Comparison of ENCODE assay signal across 11 cellular contexts in the genomic region with DNA sequence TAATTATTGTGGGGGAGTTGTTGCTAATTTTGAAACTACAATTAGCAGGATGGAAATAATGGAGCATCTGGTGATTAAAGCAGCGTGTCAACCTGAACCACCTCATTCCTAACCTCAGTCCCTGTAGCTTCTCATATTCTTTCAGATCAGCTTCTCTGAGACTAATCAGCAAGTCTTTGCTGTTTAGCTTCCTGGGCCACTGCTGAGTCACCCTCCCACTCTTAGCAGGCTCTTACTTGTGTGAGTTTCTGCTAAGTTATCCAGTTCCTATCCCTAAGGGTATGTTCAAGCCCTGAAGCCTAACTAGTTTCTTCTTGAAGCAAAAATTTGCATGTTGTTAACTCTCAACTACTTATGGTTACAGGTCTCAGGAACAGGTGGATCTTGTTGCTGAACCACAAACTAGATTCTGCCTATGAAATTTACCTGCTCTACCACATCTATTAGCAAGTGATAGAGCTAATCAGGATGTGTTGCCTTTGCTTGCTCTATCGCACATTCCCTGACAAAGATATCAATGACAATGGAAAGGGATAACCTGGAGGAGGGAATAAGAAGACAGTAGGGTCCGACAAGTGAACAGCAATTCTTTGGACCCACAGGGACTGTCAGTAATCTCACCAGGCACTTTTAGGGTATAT.
DNase-seq lines count a peak whose midpoint lies in the region; ATAC-seq and TF ChIP-seq lines count a peak whose summit lies in the region.
"Had no signal": no experiment of that assay in that cellular context is flagged by ENCODE, and none has a peak within 500 bp of the region (broad histone marks: within the 10 kb centered on the region; RNA-seq: fewer than 3 reads in every experiment).

No MANE protein-coding gene starts in this region.

- H3K4me1 Mint-ChIP-seq in activated CD8-positive, alpha-beta T cell treated with anti-CD3 and anti-CD28 coated beads for 36 hours (ENCODE audit: low read depth), result peaks cover 15% of the 10 kb centered on the region
- H3K4me1 Mint-ChIP-seq in activated CD8-positive, alpha-beta T cell treated with anti-CD3 and anti-CD28 coated beads, Interleukin-2, amount 10 ng/mL, durations not matched to agents 7 days and 5 days (ENCODE audit: low read depth), result no peaks in the 10 kb centered on the region
- H3K4me1 Mint-ChIP-seq in mesothelial cell of epicardium, result no peaks in the 10 kb centered on the region

- CTCF ChIA-PET in activated CD8-positive, alpha-beta T cell treated with anti-CD3 and anti-CD28 coated beads for 36 hours (lab: Charles Lee), result no interaction called here
- CTCF ChIA-PET in activated CD8-positive, alpha-beta T cell treated with anti-CD3 and anti-CD28 coated beads, Interleukin-2, amount 10 ng/mL, durations not matched to agents 7 days and 5 days (lab: Charles Lee), result no interaction called here

- no peaks in the 10 kb centered on the region for H3K36me3 Mint-ChIP-seq in activated CD8-positive, alpha-beta T cell treated with anti-CD3 and anti-CD28 coated beads for 36 hours (ENCODE audit: low read depth)
- no peaks in the 10 kb centered on the region for H3K36me3 Mint-ChIP-seq in activated CD8-positive, alpha-beta T cell treated with anti-CD3 and anti-CD28 coated beads, Interleukin-2, amount 10 ng/mL, durations not matched to agents 7 days and 5 days (ENCODE audit: low read depth)
- no peaks in the 10 kb centered on the region for H3K36me3 Mint-ChIP-seq in mesothelial cell of epicardium

- no peak overlapping the region for H3K4me3 Mint-ChIP-seq in activated CD8-positive, alpha-beta T cell treated with anti-CD3 and anti-CD28 coated beads for 36 hours
- H3K4me3 Mint-ChIP-seq in activated CD8-positive, alpha-beta T cell treated with anti-CD3 and anti-CD28 coated beads, Interleukin-2, amount 10 ng/mL, durations not matched to agents 7 days and 5 days, result no peak overlapping the region
- H3K4me3 Mint-ChIP-seq in mesothelial cell of epicardium, result no peak overlapping the region

- no peak for TF ChIP-seq CTCF in activated CD8-positive, alpha-beta T cell treated with anti-CD3 and anti-CD28 coated beads for 36 hours (IDR thresholded peaks at IDR 0.05)
- no peak for TF ChIP-seq CTCF in mesothelial cell of epicardium (IDR thresholded peaks at IDR 0.05; ENCODE audit: unreplicated experiment)

- H3K9me3 Mint-ChIP-seq in activated CD8-positive, alpha-beta T cell treated with anti-CD3 and anti-CD28 coated beads for 36 hours, result no peaks in the 10 kb centered on the region
- H3K9me3 Mint-ChIP-seq in activated CD8-positive, alpha-beta T cell treated with anti-CD3 and anti-CD28 coated beads, Interleukin-2, amount 10 ng/mL, durations not matched to agents 7 days and 5 days (ENCODE audit: insufficient read depth), result no peaks in the 10 kb centered on the region
- no peaks in the 10 kb centered on the region for H3K9me3 Mint-ChIP-seq in mesothelial cell of epicardium

- intact Hi-C loops in activated CD8-positive, alpha-beta T cell treated with anti-CD3 and anti-CD28 coated beads for 36 hours (cut with micrococcal nuclease), result no loop called here

- POLR2A ChIA-PET in activated CD8-positive, alpha-beta T cell treated with anti-CD3 and anti-CD28 coated beads for 36 hours (lab: Charles Lee), result interaction anchor here (0.6 kb wide), 2 partner anchors 94 to 97 kb away, joined by 3 read pairs; no protein-coding TSS in a partner anchor
- POLR2A ChIA-PET in activated CD8-positive, alpha-beta T cell treated with anti-CD3 and anti-CD28 coated beads, Interleukin-2, amount 10 ng/mL, durations not matched to agents 7 days and 5 days (lab: Charles Lee), result no interaction called here

- peak; percentile 91 for ATAC-seq in activated CD8-positive, alpha-beta T cell treated with anti-CD3 and anti-CD28 coated beads for 36 hours
- no peak for ATAC-seq in activated CD8-positive, alpha-beta T cell treated with anti-CD3 and anti-CD28 coated beads, Interleukin-2, amount 10 ng/mL, durations not matched to agents 7 days and 5 days
- ATAC-seq: Right ventricle myocardium inferior had no signal

- H3K27ac Mint-ChIP-seq in activated CD8-positive, alpha-beta T cell treated with anti-CD3 and anti-CD28 coated beads for 36 hours, result no peak overlapping the region
- H3K27ac Mint-ChIP-seq in activated CD8-positive, alpha-beta T cell treated with anti-CD3 and anti-CD28 coated beads, Interleukin-2, amount 10 ng/mL, durations not matched to agents 7 days and 5 days, result no peak overlapping the region
- H3K27ac Mint-ChIP-seq in mesothelial cell of epicardium, result no peak overlapping the region
- H3K27ac Mint-ChIP-seq: progenitor cell of endocrine pancreas had no signal

- no peaks in the 10 kb centered on the region for H3K27me3 Mint-ChIP-seq in activated CD8-positive, alpha-beta T cell treated with anti-CD3 and anti-CD28 coated beads for 36 hours
- peaks cover 3% of the 10 kb centered on the region for H3K27me3 Mint-ChIP-seq in activated CD8-positive, alpha-beta T cell treated with anti-CD3 and anti-CD28 coated beads, Interleukin-2, amount 10 ng/mL, durations not matched to agents 7 days and 5 days (ENCODE audit: low read depth)
- no peaks in the 10 kb centered on the region for H3K27me3 Mint-ChIP-seq in mesothelial cell of epicardium (ENCODE audit: low read depth)

- DNase-seq in activated CD8-positive, alpha-beta T cell treated with anti-CD3 and anti-CD28 coated beads for 36 hours, result peak; percentile 59
- no peak for DNase-seq in activated CD8-positive, alpha-beta T cell treated with anti-CD3 and anti-CD28 coated beads, Interleukin-2, amount 10 ng/mL, durations not matched to agents 7 days and 5 days
- DNase-seq in activated T-cell treated with anti-CD3 and anti-CD28 coated beads, Interleukin-2, amount 50 U/mL, for 48 hours, result peak; percentile 51 to 63
- DNase-seq in iPS-NIHi7 (ENCODE audit: extremely low spot score) (peak; percentile 50), NCI-H128 (lab: John Stamatoyannopoulos, UW; ENCODE audit: unreplicated experiment) (no peak), mesothelial cell of epicardium (ENCODE audit: low spot score in 2 of 2, unreplicated experiment in 2 of 2) (no peak), NCI-H446 treated with DMSO at 0.1 percent for 48 hours (lab: John Stamatoyannopoulos, UW) (no peak)
- DNase-seq in stimulated activated CD8-positive, alpha-beta memory T cell treated with anti-CD3 and anti-CD28 coated beads, Interleukin-4, amount 100 ng/mL, for 48 hours, result peak; percentile 52
- DNase-seq: Karpas-422 had no signal

Comparison
In these comparisons a context has a peak if more than half of its experiments do, and no peak if none do; other contexts are left out.
1. DNase-seq: peak in activated CD8-positive, alpha-beta T cell treated with anti-CD3 and anti-CD28 coated beads for 36 hours (single experiment), activated T-cell treated with anti-CD3 and anti-CD28 coated beads, Interleukin-2, amount 50 U/mL, for 48 hours (2 of 2), iPS-NIHi7 (single experiment) and stimulated activated CD8-positive, alpha-beta memory T cell treated with anti-CD3 and anti-CD28 coated beads, Interleukin-4, amount 100 ng/mL, for 48 hours (single experiment); none in activated CD8-positive, alpha-beta T cell treated with anti-CD3 and anti-CD28 coated beads, Interleukin-2, amount 10 ng/mL, durations not matched to agents 7 days and 5 days (single experiment), NCI-H128 (single experiment), mesothelial cell of epicardium (0 of 2) and NCI-H446 treated with DMSO at 0.1 percent for 48 hours (single experiment).